8 cellular contexts compared by ENCODE assay signal in genomic region chr1:76074321-76075187, GRCh38. TPM values are rescaled to one million over a fixed set of nuclear protein-coding genes. Genes with fewer than 3 reads are reported as not detected.
DNase-seq lines count a peak whose midpoint lies in the region; ATAC-seq and TF ChIP-seq lines count a peak whose summit lies in the region.

Gene ST6GALNAC3 (plus strand): TSS chr1:76074746.

- RAD21 ChIA-PET in HCT116 (lab: Charles Lee; ENCODE audit: low non-redundant PET in 1 of 2, low total read pairs in 2 of 2, uncharacterized antibody in 2 of 2, unreplicated experiment in 2 of 2), result no interaction called here

- no peaks in the 10 kb centered on the region for H3K9me3 ChIP-seq in HCT116 (ENCODE audit: control insufficient read depth in 1 of 2, insufficient read depth in 1 of 2, low read depth in 1 of 2, low read length in 2 of 2)

- ATAC-seq in HCT116, result peak; percentile 92
- peak; percentile 91 to 94 for ATAC-seq in activated CD4-positive, CD25-positive, alpha-beta regulatory T cell treated with anti-CD3 and anti-CD28 coated beads, Interleukin-2, amount 50 U/mL, for 24 hours

- H2AFZ ChIP-seq in HCT116 (ENCODE audit: low read depth, low read length, poor library complexity, severe bottlenecking), result peak within 1 kb of the TSS; percentile 84

- peaks cover 0 to 14% of the 10 kb centered on the region in 2 experiments; a peak in 1 of 4 replicates for H3K4me1 ChIP-seq in HCT116 (ENCODE audit: control insufficient read depth in 1 of 2, insufficient read depth in 2 of 2, low read length in 2 of 2)

- H3K9me2 ChIP-seq in HCT116 (ENCODE audit: insufficient read depth), result no peaks in the 10 kb centered on the region

- TF ChIP-seq RAD21 in HCT116 (IDR thresholded peaks at IDR 0.05; ENCODE audit: low read depth), result no peak

- peak within 1 kb of the TSS; percentile 76 for H3K4me2 ChIP-seq in HCT116 (ENCODE audit: low read length)

- DNase-seq in GM06990 (ENCODE audit: extremely low read depth, insufficient read length) (peak; percentile 77), HCT116 (ENCODE audit: low read depth, low spot score) (no peak), NCI-H1105 (lab: John Stamatoyannopoulos, UW) (peak; percentile 76), iris pigment epithelial cell (ENCODE audit: low read depth) (peak; percentile 51), NCI-H226 (no peak)
- DNase-seq in central memory CD4-positive, alpha-beta T cell, result peak; percentile 70
- DNase-seq in stimulated activated CD4-positive, alpha-beta T cell treated with anti-CD3 and anti-CD28 coated beads, Interleukin-12 subunit alpha, Interleukin-12 subunit beta, amount 100 ng/mL, for 24 hours (ENCODE audit: low read depth in 2 of 2), result peak; percentile 55 to 60

- CTCF ChIA-PET in HCT116 (lab: Charles Lee), result no interaction called here

- BruUV-seq in HCT116 (replicated peaks; lab: Mats Ljungman, UMichigan), result no TSS peak

- POLR2A ChIA-PET in HCT116 (lab: Charles Lee), result no interaction called here

- peak; percentile 38 for TF ChIP-seq POLR2A in HCT116 (IDR thresholded peaks at IDR 0.05; ENCODE audit: borderline replicate concordance, extremely low read depth, insufficient read depth, insufficient read length)

- no peak within 1 kb of the TSS; the same call in 1 of the 2 replicates for H3K27ac ChIP-seq in HCT116 (ENCODE audit: low read depth, low read length)

- intact Hi-C loops in HCT116 (cut with micrococcal nuclease), result no loop called here

- H3K79me2 ChIP-seq in HCT116 (ENCODE audit: insufficient read depth, low read length), result no peaks in the 10 kb centered on the region

- H3K9ac ChIP-seq in HCT116 (ENCODE audit: low read length), result peak within 1 kb of the TSS; percentile 38

- peak within 1 kb of the TSS; percentile 60 for H3K4me3 ChIP-seq in GM06990 (replicated peaks; ENCODE audit: low read depth, low read length)
- H3K4me3 ChIP-seq in HCT116 (replicated peaks in 1 of 2; ENCODE audit: low read depth in 1 of 2, low read length in 2 of 2), result peak within 1 kb of the TSS; percentile 49 to 61

- H4K20me1 ChIP-seq in HCT116 (ENCODE audit: insufficient read depth), result no peaks in the 10 kb centered on the region

- H3K27me3 ChIP-seq in GM06990 (replicated peaks; ENCODE audit: control insufficient read depth, insufficient read depth, low read length) (no peaks in the 10 kb centered on the region), HCT116 (ENCODE audit: insufficient read depth, low read length) (no peaks in the 10 kb centered on the region)

- H3K36me3 ChIP-seq in GM06990 (ENCODE audit: control insufficient read depth, insufficient read depth, low read length), result no peaks in the 10 kb centered on the region
- H3K36me3 ChIP-seq in HCT116 (ENCODE audit: control insufficient read depth in 1 of 2, insufficient read depth in 2 of 2, low read length in 2 of 2), result no peaks in the 10 kb centered on the region

- no peak for TF ChIP-seq CTCF in GM06990 (IDR thresholded peaks at IDR 0.05; ENCODE audit: insufficient read depth, low read length, poor library complexity, severe bottlenecking)
- no peak for TF ChIP-seq CTCF in HCT116 (IDR thresholded peaks at IDR 0.05 in 2 of 3, conservative IDR thresholded peaks at IDR 0.05 in 1 of 3; ENCODE audit: borderline replicate concordance in 1 of 3, insufficient read depth in 1 of 3, low read depth in 2 of 3, low read length in 2 of 3)

TF ChIP-seq in HCT116, 20 proteins besides CTCF, POLR2A, EP300 and RAD21:
- peak; percentile 50; the same call in 1 of the 2 replicates for TF ChIP-seq MAX (IDR thresholded peaks at IDR 0.05)
- peak; percentile 25 for TF ChIP-seq TCF7L2 (IDR thresholded peaks at IDR 0.05; ENCODE audit: borderline replicate concordance, extremely low read depth, insufficient read depth, insufficient read length)
- TF ChIP-seq SIN3A (IDR thresholded peaks at IDR 0.05; ENCODE audit: low read depth), result no peak
- TF ChIP-seq EGR1 (IDR thresholded peaks at IDR 0.05; ENCODE audit: low read depth), result no peak
- peak; percentile 54 for TF ChIP-seq POLR2AphosphoS5 (IDR thresholded peaks at IDR 0.05; ENCODE audit: low read depth, low read length)

RNA-seq across cellular contexts. Expression of gene ST6GALNAC3, which starts in this region (rescaled TPM):
- total RNA-seq in HCT116 (2021; ENCODE audit: unreplicated experiment), result 2.2 TPM
- 0.67 and 0.94 TPM in 2 replicates for polyA plus RNA-seq in HCT116 (2012)

Comparison
In these comparisons a context has a peak if more than half of its experiments do, and no peak if none do; other contexts are left out.
1. DNase-seq: peak in GM06990 (single experiment), NCI-H1105 (single experiment), central memory CD4-positive, alpha-beta T cell (single experiment), iris pigment epithelial cell (single experiment) and stimulated activated CD4-positive, alpha-beta T cell treated with anti-CD3 and anti-CD28 coated beads, Interleukin-12 subunit alpha, Interleukin-12 subunit beta, amount 100 ng/mL, for 24 hours (2 of 2); none in HCT116 (single experiment) and NCI-H226 (single experiment).